8 cellular contexts compared by ENCODE assay signal in the genomic region with DNA sequence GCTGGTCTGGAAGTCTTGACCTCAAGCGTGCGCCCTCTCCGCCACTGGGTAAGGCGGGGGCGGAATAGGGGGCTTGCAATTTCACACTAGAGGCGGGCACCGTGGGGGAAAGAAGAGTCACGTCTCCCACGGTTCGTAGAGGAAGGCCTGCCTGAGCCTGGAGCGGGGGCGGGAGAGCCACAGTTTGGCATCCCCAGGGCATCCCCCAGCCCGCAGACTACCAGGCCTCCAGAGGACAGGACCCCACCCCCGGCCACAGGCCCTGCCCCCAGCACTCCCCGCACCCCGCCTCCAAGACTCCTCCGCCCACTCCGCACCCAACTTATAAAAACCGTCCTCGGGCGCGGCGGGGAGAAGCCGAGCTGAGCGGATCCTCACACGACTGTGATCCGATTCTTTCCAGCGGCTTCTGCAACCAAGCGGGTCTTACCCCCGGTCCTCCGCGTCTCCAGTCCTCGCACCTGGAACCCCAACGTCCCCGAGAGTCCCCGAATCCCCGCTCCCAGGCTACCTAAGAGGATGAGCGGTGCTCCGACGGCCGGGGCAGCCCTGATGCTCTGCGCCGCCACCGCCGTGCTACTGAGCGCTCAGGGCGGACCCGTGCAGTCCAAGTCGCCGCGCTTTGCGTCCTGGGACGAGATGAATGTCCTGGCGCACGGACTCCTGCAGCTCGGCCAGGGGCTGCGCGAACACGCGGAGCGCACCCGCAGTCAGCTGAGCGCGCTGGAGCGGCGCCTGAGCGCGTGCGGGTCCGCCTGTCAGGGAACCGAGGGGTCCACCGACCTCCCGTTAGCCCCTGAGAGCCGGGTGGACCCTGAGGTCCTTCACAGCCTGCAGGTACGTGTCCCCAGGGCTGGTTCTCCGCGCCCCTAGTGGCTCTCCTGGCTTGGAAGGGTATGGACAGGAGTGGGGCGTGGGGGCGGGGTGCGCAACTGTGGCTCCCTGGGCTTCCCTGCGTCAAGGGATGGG. TPM values are rescaled to one million over a fixed set of nuclear protein-coding genes. Genes with fewer than 3 reads are reported as not detected.
DNase-seq lines count a peak whose midpoint lies in the region; ATAC-seq and TF ChIP-seq lines count a peak whose summit lies in the region.

A gene with protein sequence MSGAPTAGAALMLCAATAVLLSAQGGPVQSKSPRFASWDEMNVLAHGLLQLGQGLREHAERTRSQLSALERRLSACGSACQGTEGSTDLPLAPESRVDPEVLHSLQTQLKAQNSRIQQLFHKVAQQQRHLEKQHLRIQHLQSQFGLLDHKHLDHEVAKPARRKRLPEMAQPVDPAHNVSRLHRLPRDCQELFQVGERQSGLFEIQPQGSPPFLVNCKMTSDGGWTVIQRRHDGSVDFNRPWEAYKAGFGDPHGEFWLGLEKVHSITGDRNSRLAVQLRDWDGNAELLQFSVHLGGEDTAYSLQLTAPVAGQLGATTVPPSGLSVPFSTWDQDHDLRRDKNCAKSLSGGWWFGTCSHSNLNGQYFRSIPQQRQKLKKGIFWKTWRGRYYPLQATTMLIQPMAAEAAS (plus strand): TSS at position 353 of the 969 bp plus-strand sequence. CDS start 167 bp downstream, at position 520.

- POLR2A ChIA-PET in activated CD8-positive, alpha-beta T cell treated with anti-CD3 and anti-CD28 coated beads, Interleukin-2, amount 10 ng/mL, durations not matched to agents 7 days and 5 days (lab: Charles Lee) = no interaction called here

- no peaks in the 10 kb centered on the region for H3K36me3 ChIP-seq in endodermal cell (ENCODE audit: control insufficient read depth, insufficient read depth, low read length)

- peaks cover 18% of the 10 kb centered on the region for H3K27me3 ChIP-seq in endodermal cell (ENCODE audit: control insufficient read depth, insufficient read depth, low read length, poor library complexity, severe bottlenecking)

- H3K36me3 Mint-ChIP-seq in activated CD8-positive, alpha-beta T cell treated with anti-CD3 and anti-CD28 coated beads, Interleukin-2, amount 10 ng/mL, durations not matched to agents 7 days and 5 days (ENCODE audit: low read depth) = no peaks in the 10 kb centered on the region
- peaks cover 9% of the 10 kb centered on the region for H3K36me3 Mint-ChIP-seq in endodermal cell (ENCODE audit: low read depth)
- H3K36me3 Mint-ChIP-seq in memory B cell = no peaks in the 10 kb centered on the region

- CTCF ChIA-PET in activated CD8-positive, alpha-beta T cell treated with anti-CD3 and anti-CD28 coated beads, Interleukin-2, amount 10 ng/mL, durations not matched to agents 7 days and 5 days (lab: Charles Lee) = interaction anchor here (0.9 to 4.5 kb wide), 8 partner anchors 9 to 217 kb away, joined by 3 to 25 read pairs (median 4); no protein-coding TSS in a partner anchor

- 3 to 4% methylated on average over 12 to 81 of the region's 81 CpGs for WGBS in endodermal cell (ENCODE audit: insufficient coverage in 1 of 2, insufficient read length in 1 of 2), 2 experiments

- TF ChIP-seq CTCF in 22Rv1 (IDR thresholded peaks at IDR 0.05) = peak; percentile 19
- peak; percentile 39 for TF ChIP-seq CTCF in endodermal cell (conservative IDR thresholded peaks at IDR 0.05)

- ATAC-seq in activated CD8-positive, alpha-beta T cell treated with anti-CD3 and anti-CD28 coated beads, Interleukin-2, amount 10 ng/mL, durations not matched to agents 7 days and 5 days = peak; percentile 83
- ATAC-seq in memory B cell (ENCODE audit: low read depth) (peak; percentile 42), GM19324 (IDR thresholded peaks at IDR 0.05; ENCODE audit: low FRiP score, unreplicated experiment) (no peak)

- DNase-seq in HS-5 (ENCODE audit: low read depth) (peak; percentile 18), endodermal cell (peak; percentile 87), memory B cell (ENCODE audit: low spot score in 2 of 2) (no peak), DMS153 treated with DMSO at 0.1 percent for 48 hours (lab: John Stamatoyannopoulos, UW; ENCODE audit: unreplicated experiment) (no peak)
- peak; percentile 65 for DNase-seq in activated CD8-positive, alpha-beta T cell treated with anti-CD3 and anti-CD28 coated beads, Interleukin-2, amount 10 ng/mL, durations not matched to agents 7 days and 5 days
- peak; percentile 4 for DNase-seq in stimulated activated CD8-positive, alpha-beta memory T cell treated with anti-CD3 and anti-CD28 coated beads, Interleukin-15, amount 100 ng/mL, for 24 hours (ENCODE audit: low read depth)

- H3K9me3 ChIP-seq in endodermal cell (ENCODE audit: control insufficient read depth, low read length) = no peaks in the 10 kb centered on the region

- H3K4me1 ChIP-seq in endodermal cell (ENCODE audit: control insufficient read depth, insufficient read depth, low read length) = peaks cover 12% of the 10 kb centered on the region

- peaks cover 17% of the 10 kb centered on the region for H3K4me1 Mint-ChIP-seq in activated CD8-positive, alpha-beta T cell treated with anti-CD3 and anti-CD28 coated beads, Interleukin-2, amount 10 ng/mL, durations not matched to agents 7 days and 5 days (ENCODE audit: low read depth)
- H3K4me1 Mint-ChIP-seq in endodermal cell (peaks cover 21% of the 10 kb centered on the region), memory B cell (peaks cover 13% of the 10 kb centered on the region)

- H3K9ac ChIP-seq in endodermal cell (ENCODE audit: extremely low read depth, low read length, poor library complexity, severe bottlenecking) = peak within 1 kb of the TSS; percentile 20

- peak within 1 kb of the TSS; percentile 72 for H3K4me3 Mint-ChIP-seq in activated CD8-positive, alpha-beta T cell treated with anti-CD3 and anti-CD28 coated beads, Interleukin-2, amount 10 ng/mL, durations not matched to agents 7 days and 5 days
- H3K4me3 Mint-ChIP-seq in endodermal cell = peak within 1 kb of the TSS; percentile 72
- peak within 1 kb of the TSS; percentile 58 for H3K4me3 Mint-ChIP-seq in memory B cell

- H3K4me3 ChIP-seq in endodermal cell (ENCODE audit: low read length) = peak within 1 kb of the TSS; percentile 72

- peak within 1 kb of the TSS; percentile 43 for H3K27ac Mint-ChIP-seq in activated CD8-positive, alpha-beta T cell treated with anti-CD3 and anti-CD28 coated beads, Interleukin-2, amount 10 ng/mL, durations not matched to agents 7 days and 5 days
- H3K27ac Mint-ChIP-seq in endodermal cell (peak within 1 kb of the TSS; percentile 66), memory B cell (no peak within 1 kb of the TSS)

- H3K27me3 Mint-ChIP-seq in activated CD8-positive, alpha-beta T cell treated with anti-CD3 and anti-CD28 coated beads, Interleukin-2, amount 10 ng/mL, durations not matched to agents 7 days and 5 days (ENCODE audit: low read depth) = peaks cover 52% of the 10 kb centered on the region
- H3K27me3 Mint-ChIP-seq in endodermal cell (ENCODE audit: insufficient read depth) = peaks cover 51% of the 10 kb centered on the region
- H3K27me3 Mint-ChIP-seq in memory B cell = peaks cover 30% of the 10 kb centered on the region

- H3K27ac ChIP-seq in 22Rv1 = peak within 1 kb of the TSS; percentile 96
- no peak within 1 kb of the TSS for H3K27ac ChIP-seq in endodermal cell (ENCODE audit: low read depth, low read length)

- no peaks in the 10 kb centered on the region for H3K9me3 Mint-ChIP-seq in activated CD8-positive, alpha-beta T cell treated with anti-CD3 and anti-CD28 coated beads, Interleukin-2, amount 10 ng/mL, durations not matched to agents 7 days and 5 days (ENCODE audit: insufficient read depth)
- H3K9me3 Mint-ChIP-seq in endodermal cell (no peaks in the 10 kb centered on the region), memory B cell (no peaks in the 10 kb centered on the region)

RNA-seq across cellular contexts. Expression of the gene that starts here (rescaled TPM):
- total RNA-seq in activated CD8-positive, alpha-beta T cell treated with anti-CD3 and anti-CD28 coated beads, Interleukin-2, amount 10 ng/mL, durations not matched to agents 7 days and 5 days = not detected
- total RNA-seq in endodermal cell = 10 to 100 TPM; 10.9 to 13.2 TPM
- polyA plus RNA-seq in endodermal cell (2013, experiment 1 of 2) = 4.2 TPM
- 2.9 TPM for polyA plus RNA-seq in endodermal cell (2013, experiment 2 of 2)

Comparison
In these comparisons a context has a peak if more than half of its experiments do, and no peak if none do; other contexts are left out.
1. RNA of the gene that starts here (total RNA-seq): 10.9 to 13.2 TPM in endodermal cell; not detected in activated CD8-positive, alpha-beta T cell treated with anti-CD3 and anti-CD28 coated beads, Interleukin-2, amount 10 ng/mL, durations not matched to agents 7 days and 5 days; every median in the first group is over 10 times any median in the second.
2. Peak in DNase-seq and ATAC-seq in activated CD8-positive, alpha-beta T cell treated with anti-CD3 and anti-CD28 coated beads, Interleukin-2, amount 10 ng/mL, durations not matched to agents 7 days and 5 days; RNA of the gene not detected or under 1 TPM.
3. DNase-seq: peak in HS-5 (single experiment), endodermal cell (single experiment) and stimulated activated CD8-positive, alpha-beta memory T cell treated with anti-CD3 and anti-CD28 coated beads, Interleukin-15, amount 100 ng/mL, for 24 hours (single experiment); none in memory B cell (0 of 2) and DMS153 treated with DMSO at 0.1 percent for 48 hours (single experiment).
4. Peak in every context shown above with its lines, with median percentiles within 50 percentile points of each other: H3K4me3 Mint-ChIP-seq.